ENCODE assay signal across 8 cellular contexts in the genomic region with DNA sequence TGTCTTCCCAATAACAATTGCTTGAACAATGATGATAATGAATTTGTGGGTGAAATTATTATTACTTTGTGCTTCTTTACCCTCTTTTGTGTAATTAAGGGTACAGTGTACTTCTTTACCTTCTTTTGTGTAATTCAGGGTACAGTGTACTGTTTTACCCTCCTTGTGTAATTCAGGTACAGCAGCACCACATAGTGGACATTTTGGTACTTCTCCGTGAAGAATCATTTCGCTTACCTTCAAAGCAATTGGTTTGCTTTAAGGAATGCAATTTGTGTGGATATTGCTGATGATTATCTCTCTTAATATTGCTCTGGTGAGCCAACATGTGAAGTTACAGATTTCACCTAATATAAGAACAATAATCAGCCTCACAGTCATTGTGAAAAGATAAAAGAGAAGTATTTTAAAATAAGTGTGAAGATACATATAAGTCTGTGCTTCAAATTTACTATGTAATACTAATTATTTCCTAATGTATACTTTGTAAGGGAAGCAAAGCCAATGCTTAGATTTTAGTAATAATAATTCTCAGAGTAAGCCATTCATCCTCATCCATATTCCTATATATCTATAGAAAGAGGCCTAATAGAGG. TPM values are rescaled to one million over a fixed set of nuclear protein-coding genes. Genes with fewer than 3 reads are reported as not detected.
DNase-seq lines count a peak whose midpoint lies in the region; ATAC-seq and TF ChIP-seq lines count a peak whose summit lies in the region.

No MANE protein-coding gene starts in this region.

- no peak overlapping the region for H2BK5ac ChIP-seq in IMR-90 (ENCODE audit: low read depth, low read length, poor library complexity, severe bottlenecking)

- no peak overlapping the region for H2AFZ ChIP-seq in IMR-90 (replicated peaks; ENCODE audit: low read length, poor library complexity)

- no peak overlapping the region for H2AK9ac ChIP-seq in IMR-90 (replicated peaks; ENCODE audit: low read depth, low read length, poor library complexity)

- H3K27ac Mint-ChIP-seq in nephron, result peak overlapping the region in 1 of 3 experiments; percentile 2

- H3K4me2 ChIP-seq in IMR-90 (ENCODE audit: low read depth, low read length), result no peak overlapping the region

- no peak overlapping the region for H3K4ac ChIP-seq in IMR-90 (ENCODE audit: low read depth, low read length)

- H3K23ac ChIP-seq in IMR-90 (ENCODE audit: low read depth, low read length), result no peak overlapping the region

- TF ChIP-seq EP300 in esophagus muscularis mucosa (IDR thresholded peaks at IDR 0.05), result no peak

- WGBS in IMR-90 (ENCODE audit: extremely low coverage in 2 of 2, insufficient read length in 1 of 2), 2 experiments, result no CpG with 5 or more reads among the region's 2 CpGs
- 8% methylated on average over 2 of the region's 2 CpGs for WGBS in esophagus muscularis mucosa

- TF ChIP-seq CTCF in IMR-90 (conservative IDR thresholded peaks at IDR 0.05; ENCODE audit: low read depth, low read length) (peak; percentile 77), esophagus muscularis mucosa (IDR thresholded peaks at IDR 0.05) (peak; percentile 37 to 57 (median 51)), nephron (IDR thresholded peaks at IDR 0.05; ENCODE audit: unreplicated experiment in 3 of 3) (peak; percentile 78 to 82 (median 79))

- H3K9me3 ChIP-seq in IMR-90 (ENCODE audit: control insufficient read depth, insufficient read depth, low read length) (no peaks in the 10 kb centered on the region), SK-N-MC (ENCODE audit: low read depth, low read length) (no peaks in the 10 kb centered on the region), esophagus muscularis mucosa (no peaks in the 10 kb centered on the region)

- H3K4me1 Mint-ChIP-seq in nephron, result peaks cover 24% of the 10 kb centered on the region

- H2BK120ac ChIP-seq in IMR-90 (ENCODE audit: low read depth, low read length), result no peak overlapping the region

- dilution Hi-C loops in IMR-90 (cut with HindIII; ENCODE audit: low sequenced_read_pairs, unreplicated experiment), result no loop called here

- H3K4me1 ChIP-seq in IMR-90 (ENCODE audit: control insufficient read depth, insufficient read depth, low read length), result no peaks in the 10 kb centered on the region
- H3K4me1 ChIP-seq in esophagus muscularis mucosa, result no peaks in the 10 kb centered on the region

- no peak overlapping the region for H3K4me3 ChIP-seq in IMR-90 (ENCODE audit: insufficient read depth, low read depth, low read length)
- H3K4me3 ChIP-seq in SK-N-MC, result no peak overlapping the region
- H3K4me3 ChIP-seq in esophagus muscularis mucosa, result no peak overlapping the region

- no peaks in the 10 kb centered on the region for H3K36me3 Mint-ChIP-seq in nephron (ENCODE audit: low read depth)

- no peaks in the 10 kb centered on the region for H3K9me1 ChIP-seq in IMR-90 (ENCODE audit: insufficient read depth, low read length)

- H2BK15ac ChIP-seq in IMR-90 (ENCODE audit: low read depth, low read length), result no peak overlapping the region

- no peaks in the 10 kb centered on the region for H3K79me1 ChIP-seq in IMR-90 (ENCODE audit: low read depth in 1 of 2, low read length in 2 of 2)

- no peak overlapping the region for H3K14ac ChIP-seq in IMR-90 (replicated peaks; ENCODE audit: low read depth, low read length)

- H4K8ac ChIP-seq in IMR-90 (ENCODE audit: low read depth in 2 of 2, low read length in 2 of 2), result no peak overlapping the region

- H4K5ac ChIP-seq in IMR-90 (ENCODE audit: low read depth, low read length), result no peak overlapping the region

- H3K27me3 ChIP-seq in IMR-90 (ENCODE audit: control insufficient read depth, insufficient read depth, low read length) (0 out of 2 replicates have a peak, but pooled peaks cover under 1% of the 10 kb centered on the region), esophagus muscularis mucosa (no peaks in the 10 kb centered on the region)

- H3K18ac ChIP-seq in IMR-90 (ENCODE audit: low read depth, low read length), result no peak overlapping the region

- peaks cover 5% of the 10 kb centered on the region for H3K9me3 Mint-ChIP-seq in nephron

- H3K27ac ChIP-seq in IMR-90 (ENCODE audit: insufficient read depth, low read length), result no peak overlapping the region
- H3K27ac ChIP-seq in SK-N-MC, result no peak overlapping the region
- H3K27ac ChIP-seq in esophagus muscularis mucosa (replicated peaks in 1 of 4), result no peak overlapping the region

- ATAC-seq in GM21528 (IDR thresholded peaks at IDR 0.05; ENCODE audit: low FRiP score, unreplicated experiment) (peak; percentile 64), IMR-90 (ENCODE audit: low read depth) (peak; percentile 78)

- DNase-seq in stimulated activated CD4-positive, alpha-beta T cell treated with anti-CD3 and anti-CD28 coated beads, Interleukin-12 subunit alpha, Interleukin-12 subunit beta, amount 100 ng/mL, for 48 hours (ENCODE audit: low read depth in 2 of 3, low spot score in 1 of 3), result peak in 2 of 3 donors; percentile 5 to 43
- DNase-seq in stimulated activated CD4-positive, alpha-beta T cell treated with anti-CD3 and anti-CD28 coated beads, Interleukin-4, amount 100 ng/mL, for 1 hour, result no peak
- DNase-seq in IMR-90 (peak; percentile 71), SK-N-MC (ENCODE audit: low read depth, low spot score) (peak; percentile 77), esophagus muscularis mucosa (ENCODE audit: extremely low spot score) (no peak), ureter (ENCODE audit: low spot score) (no peak)

- H4K20me1 ChIP-seq in IMR-90 (ENCODE audit: insufficient read depth, low read length), result no peaks in the 10 kb centered on the region

- POLR2A ChIA-PET in IMR-90 (lab: Charles Lee; ENCODE audit: unreplicated experiment), result no interaction called here

- in situ Hi-C loops in IMR-90 (cut with MboI; ENCODE audit: low sequenced_read_pairs), result loop anchor here (5.0 to 25.0 kb wide), 3 partner anchors 574 to 1106 kb away; no protein-coding TSS in a partner anchor

- H3K36me3 ChIP-seq in IMR-90 (ENCODE audit: control insufficient read depth, insufficient read depth, low read length) (no peaks in the 10 kb centered on the region), SK-N-MC (ENCODE audit: insufficient read depth, low read length) (no peaks in the 10 kb centered on the region), esophagus muscularis mucosa (no peaks in the 10 kb centered on the region)

- H3K56ac ChIP-seq in IMR-90 (ENCODE audit: extremely low read depth, insufficient read depth, low read length), result no peak overlapping the region

- TF ChIP-seq RAD21 in IMR-90 (IDR thresholded peaks at IDR 0.05; ENCODE audit: low read length), result peak; percentile 80

- H2BK20ac ChIP-seq in IMR-90 (ENCODE audit: low read depth, low read length), result no peak overlapping the region

- no peak overlapping the region for H2AK5ac ChIP-seq in IMR-90 (ENCODE audit: low read depth, low read length)

- TF ChIP-seq POLR2A in IMR-90 (IDR thresholded peaks at IDR 0.05; ENCODE audit: low read depth, low read length) (no peak), esophagus muscularis mucosa (IDR thresholded peaks at IDR 0.05; ENCODE audit: low read depth) (no peak)

- intact Hi-C loops in IMR-90 (cut with micrococcal nuclease) (loop anchor here (1.0 to 2.0 kb wide), 3 partner anchors 571 to 1388 kb away; no protein-coding TSS in a partner anchor), esophagus muscularis mucosa (cut with DNase I) (loop anchor here (5.0 to 10.0 kb wide), 2 partner anchors 569 to 722 kb away; no protein-coding TSS in a partner anchor)

- no peak overlapping the region for H4K91ac ChIP-seq in IMR-90 (ENCODE audit: insufficient read depth, low read depth, low read length)

- no peak overlapping the region for H3K4me3 Mint-ChIP-seq in nephron

- H3K27me3 Mint-ChIP-seq in nephron (ENCODE audit: low read depth), result no peaks in the 10 kb centered on the region

- BruUV-seq in IMR-90 (replicated peaks; lab: Mats Ljungman, UMichigan), result no TSS peak

- CTCF ChIA-PET in IMR-90 (lab: Yijun Ruan, JAX), result interaction anchor here (0.6 to 1.1 kb wide), 3 partner anchors 23 to 573 kb away, joined by 3 to 8 read pairs (median 4); no protein-coding TSS in a partner anchor

- H3K9ac ChIP-seq in IMR-90 (ENCODE audit: low read depth, low read length), result no peak overlapping the region
- H3K9ac ChIP-seq in SK-N-MC (ENCODE audit: insufficient read length), result no peak overlapping the region

TF ChIP-seq in IMR-90, 13 proteins besides CTCF, POLR2A, EP300 and RAD21:
- TF ChIP-seq BHLHE40 (IDR thresholded peaks at IDR 0.05; ENCODE audit: low read depth, low read length) (no peak), FOS (IDR thresholded peaks at IDR 0.05; ENCODE audit: low read depth, low read length) (no peak), SMC3 (IDR thresholded peaks at IDR 0.05; ENCODE audit: low read depth, low read length) (peak; percentile 68), CEBPB (IDR thresholded peaks at IDR 0.05; ENCODE audit: low read depth, low read length) (0 out of 2 replicates have a peak, but pooled peaks have one; percentile 1)

RNA-seq across cellular contexts. Expression of a gene that starts 27.2 kb away (rescaled TPM):
- total RNA-seq in IMR-90 (2012; rRNA removed) (19.0 and 19.4 TPM in 2 replicates), esophagus muscularis mucosa (10 to 100 TPM; 34.5 to 46.5 (median 37.0) TPM), ureter (45.2 TPM)
- polyA plus RNA-seq in IMR-90 (2012; rRNA removed), result 27.4 and 28.3 TPM in 2 replicates
- 7.7 and 10.8 TPM in 2 replicates for polyA plus RNA-seq in IMR-90 (2012; cell fraction: cytosol; rRNA removed)
- polyA plus RNA-seq in IMR-90 (2012; cell fraction: nucleus; rRNA removed; ENCODE audit: low replicate concordance), result 11.1 and 43.8 TPM in 2 replicates

Comparison
In these comparisons a context has a peak if more than half of its experiments do, and no peak if none do; other contexts are left out.
1. DNase-seq: peak in stimulated activated CD4-positive, alpha-beta T cell treated with anti-CD3 and anti-CD28 coated beads, Interleukin-12 subunit alpha, Interleukin-12 subunit beta, amount 100 ng/mL, for 48 hours (2 of 3), IMR-90 (single experiment) and SK-N-MC (single experiment); none in stimulated activated CD4-positive, alpha-beta T cell treated with anti-CD3 and anti-CD28 coated beads, Interleukin-4, amount 100 ng/mL, for 1 hour (single experiment), esophagus muscularis mucosa (single experiment) and ureter (single experiment).
2. Peak in every context shown above with its lines, with median percentiles within 50 percentile points of each other: CTCF ChIP-seq.